10 cellular contexts compared by ENCODE assay signal in genomic region chr17:4497101-4497824, GRCh38. TPM values are rescaled to one million over a fixed set of nuclear protein-coding genes. Genes with fewer than 3 reads are reported as not detected.
DNase-seq lines count a peak whose midpoint lies in the region; ATAC-seq and TF ChIP-seq lines count a peak whose summit lies in the region.
"Had no signal": no experiment of that assay in that cellular context is flagged by ENCODE, and none has a peak within 500 bp of the region (broad histone marks: within the 10 kb centered on the region; RNA-seq: fewer than 3 reads in every experiment).

No MANE protein-coding gene starts in this region.

- peak; percentile 85 for DNase-seq in Daoy (ENCODE audit: low read depth)
- peak; percentile 75 for DNase-seq in MG63
- peak; percentile 42 for DNase-seq in mammary epithelial cell
- no peak for DNase-seq in neural crest cell (ENCODE audit: low read depth, low spot score)
- no peak for DNase-seq in activated CD4-positive, alpha-beta T cell treated with anti-CD3 and anti-CD28 coated beads, Interleukin-2, amount 10 ng/mL, durations not matched to agents 7 days and 5 days
- DNase-seq in NCI-H526 treated with DMSO at 0.1 percent for 48 hours (lab: John Stamatoyannopoulos, UW): no peak
- DNase-seq: effector CD4-positive, alpha-beta T cell; NCI-H526 had no signal

- no peak for ATAC-seq in HG03097 (IDR thresholded peaks at IDR 0.05; ENCODE audit: low FRiP score, unreplicated experiment)
- no peak for ATAC-seq in HG02970 (IDR thresholded peaks at IDR 0.05; ENCODE audit: low FRiP score, unreplicated experiment)

- in situ Hi-C loops in mammary epithelial cell (cut with MboI; ENCODE audit: low sequenced_read_pairs in 2 of 2): no loop called here

- H3K79me2 ChIP-seq in mammary epithelial cell (ENCODE audit: insufficient read depth, low read length): no peaks in the 10 kb centered on the region

- H3K36me3 Mint-ChIP-seq in neural crest cell (ENCODE audit: low read depth): no peaks in the 10 kb centered on the region
- H3K36me3 Mint-ChIP-seq in activated CD4-positive, alpha-beta T cell treated with anti-CD3 and anti-CD28 coated beads, Interleukin-2, amount 10 ng/mL, durations not matched to agents 7 days and 5 days (ENCODE audit: low read depth): no peaks in the 10 kb centered on the region

- H3K4me3 ChIP-seq in MG63 (no peak overlapping the region), mammary epithelial cell (replicated peaks in 1 of 3; ENCODE audit: insufficient read depth in 1 of 3, low read depth in 2 of 3, low read length in 3 of 3) (no peak overlapping the region)

- H3K27me3 ChIP-seq in MG63: peaks cover 4% of the 10 kb centered on the region
- peaks cover 19% of the 10 kb centered on the region for H3K27me3 ChIP-seq in mammary epithelial cell (ENCODE audit: insufficient read depth, low read length)

- dilution Hi-C loops in mammary epithelial cell (cut with HindIII; ENCODE audit: low sequenced_read_pairs): loop anchor here (10.0 kb wide), 1 partner anchor 382 kb away; no protein-coding TSS in a partner anchor

- H3K27ac Mint-ChIP-seq in neural crest cell (ENCODE audit: unreplicated experiment): no peak overlapping the region
- H3K27ac Mint-ChIP-seq in activated CD4-positive, alpha-beta T cell treated with anti-CD3 and anti-CD28 coated beads, Interleukin-2, amount 10 ng/mL, durations not matched to agents 7 days and 5 days: no peak overlapping the region

- no peak overlapping the region for H3K27ac ChIP-seq in mammary epithelial cell (ENCODE audit: insufficient read depth, low read depth, low read length)

- peaks cover 18% of the 10 kb centered on the region for H3K4me1 Mint-ChIP-seq in neural crest cell
- H3K4me1 Mint-ChIP-seq in activated CD4-positive, alpha-beta T cell treated with anti-CD3 and anti-CD28 coated beads, Interleukin-2, amount 10 ng/mL, durations not matched to agents 7 days and 5 days: peaks cover 22% of the 10 kb centered on the region

- H3K9ac ChIP-seq in mammary epithelial cell (ENCODE audit: insufficient read depth, low read length): no peak overlapping the region

- no peaks in the 10 kb centered on the region for H4K20me1 ChIP-seq in mammary epithelial cell (ENCODE audit: insufficient read depth, low read length)

- 66% methylated on average over 15 of the region's 23 CpGs for WGBS in mammary epithelial cell (ENCODE audit: low coverage, missing lambda C conversion rate)

- intact Hi-C loops in mammary epithelial cell (cut with micrococcal nuclease): no loop called here

- CTCF ChIA-PET in mammary epithelial cell (lab: Charles Lee; ENCODE audit: low non-redundant PET): no interaction called here
- CTCF ChIA-PET in activated CD4-positive, alpha-beta T cell treated with anti-CD3 and anti-CD28 coated beads, Interleukin-2, amount 10 ng/mL, durations not matched to agents 7 days and 5 days (lab: Charles Lee): interaction anchor here (0.6 to 2.2 kb wide), 3 partner anchors 13 to 432 kb away, joined by 3 to 5 read pairs (median 3); no protein-coding TSS in a partner anchor

- no TSS peak for BruUV-seq in mammary epithelial cell (replicated peaks; lab: Mats Ljungman, UMichigan)

- H3K4me3 Mint-ChIP-seq in neural crest cell: peak overlapping the region; percentile 29
- H3K4me3 Mint-ChIP-seq in activated CD4-positive, alpha-beta T cell treated with anti-CD3 and anti-CD28 coated beads, Interleukin-2, amount 10 ng/mL, durations not matched to agents 7 days and 5 days: no peak overlapping the region

- peaks cover 68% of the 10 kb centered on the region for H3K27me3 Mint-ChIP-seq in neural crest cell (ENCODE audit: low read depth)
- peaks cover 34% of the 10 kb centered on the region for H3K27me3 Mint-ChIP-seq in activated CD4-positive, alpha-beta T cell treated with anti-CD3 and anti-CD28 coated beads, Interleukin-2, amount 10 ng/mL, durations not matched to agents 7 days and 5 days

- H2AFZ ChIP-seq in mammary epithelial cell (ENCODE audit: low read depth, low read length): no peak overlapping the region

- H3K36me3 ChIP-seq in MG63: no peaks in the 10 kb centered on the region
- H3K36me3 ChIP-seq in mammary epithelial cell (ENCODE audit: insufficient read depth, low read length): no peaks in the 10 kb centered on the region

- H3K9me3 ChIP-seq in MG63: no peaks in the 10 kb centered on the region
- H3K9me3 ChIP-seq in mammary epithelial cell (replicated peaks; ENCODE audit: insufficient read depth, low read length): no peaks in the 10 kb centered on the region

- H3K4me2 ChIP-seq in mammary epithelial cell (ENCODE audit: insufficient read depth, low read depth, low read length): no peak overlapping the region

- POLR2A ChIA-PET in activated CD4-positive, alpha-beta T cell treated with anti-CD3 and anti-CD28 coated beads, Interleukin-2, amount 10 ng/mL, durations not matched to agents 7 days and 5 days (lab: Charles Lee): no interaction called here

- H3K9me3 Mint-ChIP-seq in neural crest cell: no peaks in the 10 kb centered on the region
- H3K9me3 Mint-ChIP-seq in activated CD4-positive, alpha-beta T cell treated with anti-CD3 and anti-CD28 coated beads, Interleukin-2, amount 10 ng/mL, durations not matched to agents 7 days and 5 days: no peaks in the 10 kb centered on the region

- peaks cover 15% of the 10 kb centered on the region for H3K4me1 ChIP-seq in mammary epithelial cell (ENCODE audit: insufficient read depth, low read length)

- TF ChIP-seq CTCF in mammary epithelial cell (conservative IDR thresholded peaks at IDR 0.05 in 1 of 2, IDR thresholded peaks at IDR 0.05 in 1 of 2; ENCODE audit: extremely low read depth in 1 of 2, insufficient read depth in 1 of 2, low read depth in 1 of 2, low read length in 2 of 2): no peak
- TF ChIP-seq CTCF in neural crest cell (conservative IDR thresholded peaks at IDR 0.05): no peak

RNA-seq across cellular contexts. Expression of gene SPNS2, which starts 1.4 kb away (rescaled TPM):
- not detected in 2 replicates for total RNA-seq in Daoy (2014; rRNA removed; shearing (Covaris generic))
- 0.22 and 4.2 TPM in 2 replicates for total RNA-seq in MG63 (2014; rRNA removed; shearing (Covaris generic); ENCODE audit: low replicate concordance)
- under 1 TPM in 1 of 2 donors, not detected in 1; 0.67 TPM for total RNA-seq in mammary epithelial cell
- not detected for polyA plus RNA-seq in mammary epithelial cell
- 1.3 TPM for polyA minus RNA-seq in mammary epithelial cell
- total RNA-seq in neural crest cell: 3.8 and 4.3 TPM in 2 replicates
- under 1 TPM; 0.25 to 0.29 TPM for total RNA-seq in activated CD4-positive, alpha-beta T cell treated with anti-CD3 and anti-CD28 coated beads, Interleukin-2, amount 10 ng/mL, durations not matched to agents 7 days and 5 days

RNA-seq across cellular contexts. Expression of gene MYBBP1A, which starts 57.9 kb away (rescaled TPM):
- 174 and 179 TPM in 2 replicates for total RNA-seq in Daoy (2014; rRNA removed; shearing (Covaris generic))
- total RNA-seq in MG63 (2014; rRNA removed; shearing (Covaris generic); ENCODE audit: low replicate concordance): 34.0 and 63.2 TPM in 2 replicates
- total RNA-seq in mammary epithelial cell: 100 to 1,000 TPM in 1 of 2 donors, 10 to 100 TPM in 1; 63.2 to 105 TPM
- polyA plus RNA-seq in mammary epithelial cell: 44.6 TPM
- polyA minus RNA-seq in mammary epithelial cell: 80.4 TPM
- total RNA-seq in neural crest cell: 67.0 and 69.3 TPM in 2 replicates
- 10 to 100 TPM; 58.0 to 59.0 TPM for total RNA-seq in activated CD4-positive, alpha-beta T cell treated with anti-CD3 and anti-CD28 coated beads, Interleukin-2, amount 10 ng/mL, durations not matched to agents 7 days and 5 days

Comparison
In these comparisons a context has a peak if more than half of its experiments do, and no peak if none do; other contexts are left out.
1. DNase-seq: peak in Daoy (single experiment), MG63 (single experiment) and mammary epithelial cell (single experiment); none in neural crest cell (single experiment), activated CD4-positive, alpha-beta T cell treated with anti-CD3 and anti-CD28 coated beads, Interleukin-2, amount 10 ng/mL, durations not matched to agents 7 days and 5 days (single experiment) and NCI-H526 treated with DMSO at 0.1 percent for 48 hours (single experiment).